ENCODE assay signal across 8 cellular contexts in genomic region chr20:31708839-31709534, GRCh38. TPM values are rescaled to one million over a fixed set of nuclear protein-coding genes. Genes with fewer than 3 reads are reported as not detected.
A peak's percentile ranks its signal among the peaks of the same experiment; 100 is the strongest.
DNase-seq lines count a peak whose midpoint lies in the region; ATAC-seq, FAIRE-seq and TF ChIP-seq lines count a peak whose summit lies in the region.
"Had no signal": no experiment of that assay in that cellular context is flagged by ENCODE, and none has a peak within 500 bp of the region (broad histone marks: within the 10 kb centered on the region; RNA-seq: fewer than 3 reads in every experiment).

No MANE protein-coding gene starts in this region.

- no peak overlapping the region for H2BK12ac ChIP-seq in trophoblast cell (ENCODE audit: low read length)

- no peak overlapping the region for H3K14ac ChIP-seq in trophoblast cell (ENCODE audit: low read length)

- H3K27me3 ChIP-seq in small intestine (ENCODE audit: control insufficient read depth in 2 of 2, insufficient read depth in 2 of 2, low read length in 2 of 2) (no peaks in the 10 kb centered on the region), trophoblast cell (ENCODE audit: insufficient read depth, low read length) (no peaks in the 10 kb centered on the region)

- no peak overlapping the region for H3K4ac ChIP-seq in trophoblast cell (ENCODE audit: low read depth, low read length)

- H3K4me3 ChIP-seq in small intestine (ENCODE audit: low read depth in 1 of 2, low read length in 2 of 2) (no peak overlapping the region), trophoblast cell (ENCODE audit: low read depth, low read length) (no peak overlapping the region)

- H4K12ac ChIP-seq in trophoblast cell (ENCODE audit: low read depth, low read length) = no peak overlapping the region

- no peak for ATAC-seq in GM18867 (IDR thresholded peaks at IDR 0.05; ENCODE audit: unreplicated experiment)

- H4K8ac ChIP-seq in trophoblast cell (ENCODE audit: low read depth, low read length) = no peak overlapping the region

- H2AFZ ChIP-seq in trophoblast cell (ENCODE audit: insufficient read depth, low read length, poor library complexity) = no peak overlapping the region

- peak overlapping the region; percentile 14 for H3K27ac Mint-ChIP-seq in chondrocyte (ENCODE audit: unreplicated experiment)

- H3K4me1 ChIP-seq in small intestine (ENCODE audit: control insufficient read depth in 2 of 2, insufficient read depth in 1 of 2, low read depth in 1 of 2, low read length in 1 of 2) = peaks cover 38 to 39% of the 10 kb centered on the region in 2 donors
- H3K4me1 ChIP-seq in trophoblast cell (ENCODE audit: control insufficient read depth in 1 of 2, insufficient read depth in 2 of 2, low read length in 2 of 2) = peaks cover 22 to 25% of the 10 kb centered on the region in 2 experiments

- no peak overlapping the region for H2AK5ac ChIP-seq in trophoblast cell (ENCODE audit: low read length)

- no peak overlapping the region for H3K4me2 ChIP-seq in trophoblast cell (ENCODE audit: low read length)

- no peak for TF ChIP-seq CTCF in chondrocyte (IDR thresholded peaks at IDR 0.05)

- H3K27me3 Mint-ChIP-seq in chondrocyte (ENCODE audit: low read depth) = no peaks in the 10 kb centered on the region

- no peak overlapping the region for H2BK5ac ChIP-seq in trophoblast cell (ENCODE audit: low read depth, low read length, poor library complexity)

- peaks cover 26% of the 10 kb centered on the region for H3K79me1 ChIP-seq in trophoblast cell (ENCODE audit: low read length)

- H2BK120ac ChIP-seq in trophoblast cell (ENCODE audit: insufficient read depth, low read length, poor library complexity) = no peak overlapping the region

- no peak overlapping the region for H3K18ac ChIP-seq in trophoblast cell (ENCODE audit: low read length)

- peaks cover 71% of the 10 kb centered on the region for H3K4me1 Mint-ChIP-seq in chondrocyte (ENCODE audit: low read depth)

- no peaks in the 10 kb centered on the region for H3K9me3 ChIP-seq in small intestine (ENCODE audit: control insufficient read depth, low read depth)
- no peaks in the 10 kb centered on the region for H3K9me3 ChIP-seq in trophoblast cell (ENCODE audit: insufficient read depth, low read depth, low read length)

- H3K79me2 ChIP-seq in trophoblast cell (ENCODE audit: control insufficient read depth, insufficient read depth, low read length, poor library complexity) = peaks cover 5% of the 10 kb centered on the region

- H3K9me3 Mint-ChIP-seq in chondrocyte (ENCODE audit: low read depth) = no peaks in the 10 kb centered on the region

- no peak overlapping the region for H4K91ac ChIP-seq in trophoblast cell (ENCODE audit: low read depth, low read length)

- DNase-seq in HT-29 (ENCODE audit: low spot score) (peak; percentile 54), NCI-H345 (lab: John Stamatoyannopoulos, UW) (peak; percentile 96), chondrocyte (ENCODE audit: low spot score) (no peak), small intestine (no peak), trophoblast cell (no peak), germinal center (ENCODE audit: low spot score) (no peak)

- no peak overlapping the region for H3K9ac ChIP-seq in trophoblast cell (ENCODE audit: low read length)

- FAIRE-seq in small intestine (lab: Jason Lieb, UNC) = no peak
- FAIRE-seq: GM19239 had no signal

- peaks cover 24% of the 10 kb centered on the region for H3K36me3 Mint-ChIP-seq in chondrocyte (ENCODE audit: low read depth)

- no peak overlapping the region for H3K4me3 Mint-ChIP-seq in chondrocyte (ENCODE audit: unreplicated experiment)

- H3K27ac ChIP-seq in small intestine (ENCODE audit: low read depth in 1 of 2, low read length in 1 of 2) = peak overlapping the region; percentile 56 to 82
- no peak overlapping the region for H3K27ac ChIP-seq in trophoblast cell (ENCODE audit: low read depth, low read length)

- WGBS in small intestine, 3 donors = 48 to 84% (median 50%) methylated on average over 11 of the region's 11 CpGs
- no CpG with 5 or more reads among the region's 11 CpGs for WGBS in trophoblast cell (ENCODE audit: extremely low coverage, insufficient coverage, insufficient read length)

- H3K36me3 ChIP-seq in small intestine (ENCODE audit: control insufficient read depth in 2 of 2, insufficient read depth in 2 of 2, low read length in 2 of 2) = peaks cover 0 to 7% of the 10 kb centered on the region in 2 donors
- peaks cover 2 to 10% of the 10 kb centered on the region in 2 experiments for H3K36me3 ChIP-seq in trophoblast cell (ENCODE audit: control insufficient read depth in 1 of 2, insufficient read depth in 2 of 2, low read length in 2 of 2)

- H3K23ac ChIP-seq in trophoblast cell (ENCODE audit: low read length) = no peak overlapping the region

RNA-seq across cellular contexts. Expression of gene BCL2L1, which starts 13.7 kb away (rescaled TPM):
- total RNA-seq in HT-29 (2014; rRNA removed; shearing (Covaris generic)) = 324 and 325 TPM in 2 replicates
- total RNA-seq in chondrocyte = 55.9 to 96.1 TPM (median 90.7 TPM) in 3 replicates
- polyA plus RNA-seq in small intestine = 100 to 1,000 TPM in 1 of 3 donors, 10 to 100 TPM in 2; 79.7 to 160 (median 92.8) TPM
- 62.0 and 65.1 TPM in 2 replicates for polyA plus RNA-seq in trophoblast cell (2013)

RNA-seq across cellular contexts. Expression of gene TPX2, which starts 30.1 kb away (rescaled TPM):
- total RNA-seq in HT-29 (2014; rRNA removed; shearing (Covaris generic)) = 94.4 and 101 TPM in 2 replicates
- total RNA-seq in chondrocyte = 20.2 to 51.0 TPM (median 49.6 TPM) in 3 replicates
- polyA plus RNA-seq in small intestine = 10 to 100 TPM in 1 of 3 donors, 1 to 10 TPM in 1, under 1 TPM in 1; 0.81 to 27.8 (median 2.5) TPM
- polyA plus RNA-seq in trophoblast cell (2013) = 88.5 and 93.7 TPM in 2 replicates

Comparison
In these comparisons a context has a peak if more than half of its experiments do, and no peak if none do; other contexts are left out.
1. DNase-seq: peak in HT-29 (single experiment) and NCI-H345 (single experiment); none in chondrocyte (single experiment), small intestine (single experiment), trophoblast cell (0 of 2) and germinal center (single experiment).